Comparison of ENCODE assay signal across 8 cellular contexts in the genomic region with DNA sequence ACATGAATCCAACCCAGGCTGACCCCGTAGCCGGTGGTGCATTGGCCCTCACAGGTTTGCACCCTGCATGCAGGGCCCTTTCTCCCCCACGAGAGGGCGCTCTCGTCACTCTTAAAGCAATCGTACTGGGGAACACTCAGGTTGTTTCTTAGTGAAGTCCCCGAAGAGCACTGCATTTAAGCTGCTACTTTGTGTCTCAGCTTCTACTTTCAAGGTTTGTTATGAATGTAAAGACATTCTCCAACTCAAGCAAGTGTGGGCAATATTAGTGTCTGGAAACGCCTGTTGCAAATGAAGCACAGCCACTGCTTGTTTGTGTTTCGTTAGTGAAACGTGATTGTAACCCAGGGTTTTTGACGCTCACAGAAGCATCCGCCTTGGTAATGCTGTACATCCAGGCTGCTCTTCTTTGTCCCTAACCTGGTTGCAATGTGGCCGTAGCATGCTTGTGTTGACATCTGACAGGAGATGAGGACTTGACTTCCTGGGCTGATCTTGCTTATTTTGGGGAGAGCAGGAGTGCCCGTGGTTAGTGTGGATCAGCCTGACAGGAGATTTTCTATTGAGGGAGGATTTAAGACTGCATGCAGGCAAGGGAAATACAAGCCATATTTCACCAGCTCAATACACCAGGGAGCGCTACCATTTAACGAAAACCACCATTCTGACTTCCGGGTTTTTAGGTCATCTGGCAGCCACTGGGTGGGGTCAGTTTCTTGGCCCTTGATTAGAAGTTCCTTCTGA.
DNase-seq lines count a peak whose midpoint lies in the region; ATAC-seq and TF ChIP-seq lines count a peak whose summit lies in the region.

No MANE protein-coding gene starts in this region.

- peak; percentile 92 for TF ChIP-seq CTCF in fibroblast of mammary gland (conservative IDR thresholded peaks at IDR 0.05; ENCODE audit: control insufficient read depth, insufficient read depth, low read depth, low read length)

- peaks cover 5 to 9% (median 6%) of the 10 kb centered on the region in 3 donors for H3K4me1 Mint-ChIP-seq in IgD-negative memory B cell
- H3K4me1 Mint-ChIP-seq in natural killer cell treated with Interleukin-12 subunit alpha and Interleukin-12 subunit beta and Interleukin-15 and Interleukin-18, amount 100 ng/mL, for 72 hours (ENCODE audit: low read depth in 2 of 2), result peaks cover 8 to 9% of the 10 kb centered on the region in 2 donors

- peak overlapping the region; percentile 34 for H3K4me3 ChIP-seq in fibroblast of mammary gland (ENCODE audit: control insufficient read depth, low read depth, low read length)

- H3K36me3 Mint-ChIP-seq in IgD-negative memory B cell, result no peaks in the 10 kb centered on the region
- no peaks in the 10 kb centered on the region for H3K36me3 Mint-ChIP-seq in natural killer cell treated with Interleukin-12 subunit alpha and Interleukin-12 subunit beta and Interleukin-15 and Interleukin-18, amount 100 ng/mL, for 72 hours

- DNase-seq in DMS79 (lab: John Stamatoyannopoulos, UW), result peak; percentile 5
- DNase-seq in OCI-M1 (lab: John Stamatoyannopoulos, UW), result peak; percentile 90
- peak; percentile 84 to 85 for DNase-seq in activated T-cell treated with anti-CD3 and anti-CD28 coated beads, Interleukin-2, amount 50 U/mL, for 48 hours
- DNase-seq in fibroblast of mammary gland (ENCODE audit: low read depth), result peak; percentile 68
- peak; percentile 86 for DNase-seq in natural killer cell treated with Interleukin-12 subunit alpha and Interleukin-12 subunit beta and Interleukin-15 and Interleukin-18, amount 100 ng/mL, for 72 hours (ENCODE audit: low spot score)
- peak; percentile 56 to 92 (median 74) for DNase-seq in stimulated activated naive CD4-positive, alpha-beta T cell (lab: John Stamatoyannopoulos, UW)

- H3K4me3 Mint-ChIP-seq in IgD-negative memory B cell, result peak overlapping the region; percentile 74 to 94 (median 88)
- H3K4me3 Mint-ChIP-seq in natural killer cell treated with Interleukin-12 subunit alpha and Interleukin-12 subunit beta and Interleukin-15 and Interleukin-18, amount 100 ng/mL, for 72 hours, result peak overlapping the region; percentile 88

- no peaks in the 10 kb centered on the region for H3K27me3 Mint-ChIP-seq in IgD-negative memory B cell
- H3K27me3 Mint-ChIP-seq in natural killer cell treated with Interleukin-12 subunit alpha and Interleukin-12 subunit beta and Interleukin-15 and Interleukin-18, amount 100 ng/mL, for 72 hours, result peaks cover 7 to 12% of the 10 kb centered on the region in 2 donors

- peak overlapping the region in 2 of 3 donors; percentile 9 to 80 for H3K27ac Mint-ChIP-seq in IgD-negative memory B cell
- H3K27ac Mint-ChIP-seq in natural killer cell treated with Interleukin-12 subunit alpha and Interleukin-12 subunit beta and Interleukin-15 and Interleukin-18, amount 100 ng/mL, for 72 hours, result peak overlapping the region; percentile 83 to 94

- no peaks in the 10 kb centered on the region for H3K9me3 Mint-ChIP-seq in IgD-negative memory B cell
- H3K9me3 Mint-ChIP-seq in natural killer cell treated with Interleukin-12 subunit alpha and Interleukin-12 subunit beta and Interleukin-15 and Interleukin-18, amount 100 ng/mL, for 72 hours, result no peaks in the 10 kb centered on the region

- ATAC-seq in GM21717 (IDR thresholded peaks at IDR 0.05; ENCODE audit: unreplicated experiment), result peak; percentile 98
- peak; percentile 87 to 88 for ATAC-seq in natural killer cell treated with Interleukin-12 subunit alpha and Interleukin-12 subunit beta and Interleukin-15 and Interleukin-18, amount 100 ng/mL, for 72 hours

Comparison
In these comparisons a context has a peak if more than half of its experiments do, and no peak if none do; other contexts are left out.
1. Peak in every context shown above with its lines: DNase-seq, ATAC-seq and H3K4me3 ChIP-seq.
2. DNase-seq: peak in every context shown above with its lines; median percentile 90 in OCI-M1; 86 in natural killer cell treated with Interleukin-12 subunit alpha and Interleukin-12 subunit beta and Interleukin-15 and Interleukin-18, amount 100 ng/mL, for 72 hours; 84 in activated T-cell treated with anti-CD3 and anti-CD28 coated beads, Interleukin-2, amount 50 U/mL, for 48 hours; 74 in stimulated activated naive CD4-positive, alpha-beta T cell; 68 in fibroblast of mammary gland; 5 in DMS79.